Comparison of ENCODE assay signal across 13 cellular contexts in the genomic region with DNA sequence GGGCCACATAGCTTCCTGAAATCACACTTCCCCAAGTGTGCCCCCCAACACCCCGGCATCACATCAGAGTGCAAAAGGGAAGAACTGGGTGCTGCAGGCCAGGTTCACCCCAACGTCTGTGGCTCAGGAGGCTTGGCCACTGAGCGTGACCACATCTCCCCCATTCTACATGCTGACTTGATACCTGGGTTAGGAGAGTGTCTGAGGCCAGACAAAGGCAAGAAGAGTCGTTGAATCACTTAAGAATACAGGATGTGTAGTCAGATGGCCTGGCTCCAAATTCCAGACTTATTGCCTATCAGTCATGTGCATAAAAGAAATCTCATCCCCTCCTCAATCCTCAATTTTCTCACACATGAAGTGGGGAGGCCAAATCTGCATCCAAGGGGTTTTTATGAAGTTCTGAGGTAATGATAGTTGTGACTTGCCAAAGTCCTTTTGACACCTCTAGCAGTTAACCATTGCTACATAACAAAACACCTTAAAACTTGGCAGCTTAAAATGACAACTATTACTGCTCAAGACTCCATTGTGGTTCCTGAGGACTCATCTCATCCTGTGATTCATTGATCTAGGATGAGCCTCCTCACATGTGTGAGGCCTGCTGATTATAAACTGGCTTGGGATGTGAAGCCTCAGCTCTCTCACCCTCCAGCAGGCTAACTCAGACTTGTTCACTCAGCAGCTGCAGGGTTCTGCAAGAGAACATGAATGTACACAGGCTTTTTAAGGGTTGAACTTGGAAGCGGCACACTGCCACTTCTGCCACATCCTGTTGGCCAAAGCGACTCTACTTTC.
DNase-seq lines count a peak whose midpoint lies in the region; ATAC-seq and TF ChIP-seq lines count a peak whose summit lies in the region.
"Had no signal": no experiment of that assay in that cellular context is flagged by ENCODE, and none has a peak within 500 bp of the region (broad histone marks: within the 10 kb centered on the region; RNA-seq: fewer than 3 reads in every experiment).

No MANE protein-coding gene starts in this region.

- no peak overlapping the region for H2AK9ac ChIP-seq in IMR-90 (replicated peaks; ENCODE audit: low read depth, low read length, poor library complexity)

- no peak overlapping the region for H3K14ac ChIP-seq in IMR-90 (replicated peaks; ENCODE audit: low read depth, low read length)

- no peaks in the 10 kb centered on the region for H3K9me1 ChIP-seq in IMR-90 (ENCODE audit: insufficient read depth, low read length)

- intact Hi-C loops in activated CD4-positive, alpha-beta T cell treated with anti-CD3 and anti-CD28 coated beads for 36 hours (cut with DNase I, micrococcal nuclease): loop anchor here (1.0 to 5.0 kb wide), 3 partner anchors 22 to 36 kb away; no protein-coding TSS in a partner anchor
- intact Hi-C loops in IMR-90 (cut with micrococcal nuclease): no loop called here

- no CpG with 5 or more reads among the region's 6 CpGs for WGBS in IMR-90 (ENCODE audit: extremely low coverage in 2 of 2, insufficient read length in 1 of 2), 2 experiments

- peaks cover 2% of the 10 kb centered on the region for H3K27me3 Mint-ChIP-seq in activated CD4-positive, alpha-beta T cell treated with anti-CD3 and anti-CD28 coated beads for 36 hours

- peaks cover 4% of the 10 kb centered on the region for H3K36me3 Mint-ChIP-seq in activated CD4-positive, alpha-beta T cell treated with anti-CD3 and anti-CD28 coated beads for 36 hours (ENCODE audit: low read depth)

- no peak for TF ChIP-seq RAD21 in IMR-90 (IDR thresholded peaks at IDR 0.05; ENCODE audit: low read length)

- H3K9me3 Mint-ChIP-seq in activated CD4-positive, alpha-beta T cell treated with anti-CD3 and anti-CD28 coated beads for 36 hours (ENCODE audit: low read depth): peaks cover 9% of the 10 kb centered on the region

- H2BK120ac ChIP-seq in IMR-90 (ENCODE audit: low read depth, low read length): no peak overlapping the region

- H3K27me3 ChIP-seq in IMR-90 (ENCODE audit: control insufficient read depth, insufficient read depth, low read length): peaks cover 26% of the 10 kb centered on the region
- H3K27me3 ChIP-seq: BLaER1, SJSA1 had no signal

- no peak overlapping the region for H2AFZ ChIP-seq in IMR-90 (replicated peaks; ENCODE audit: low read length, poor library complexity)

- ATAC-seq in activated CD4-positive, alpha-beta T cell treated with anti-CD3 and anti-CD28 coated beads for 36 hours: peak; percentile 83
- ATAC-seq in IMR-90 (ENCODE audit: low read depth) (peak; percentile 60; the same call in 1 of the 2 replicates), omental fat pad (ENCODE audit: low FRiP score) (no peak), GM18909 (IDR thresholded peaks at IDR 0.05; ENCODE audit: poor library complexity, unreplicated experiment) (no peak), GM18861 (IDR thresholded peaks at IDR 0.05; ENCODE audit: unreplicated experiment) (no peak), GM18868 (IDR thresholded peaks at IDR 0.05; ENCODE audit: unreplicated experiment) (no peak)

- H3K56ac ChIP-seq in IMR-90 (ENCODE audit: extremely low read depth, insufficient read depth, low read length): no peak overlapping the region

- no peak overlapping the region for H4K5ac ChIP-seq in IMR-90 (ENCODE audit: low read depth, low read length)

- no peaks in the 10 kb centered on the region for H4K20me1 ChIP-seq in IMR-90 (ENCODE audit: insufficient read depth, low read length)
- H4K20me1 ChIP-seq: BLaER1 had no signal

- no peaks in the 10 kb centered on the region for H3K36me3 ChIP-seq in IMR-90 (ENCODE audit: control insufficient read depth, insufficient read depth, low read length)
- H3K36me3 ChIP-seq: BLaER1, SJSA1 had no signal

- H4K8ac ChIP-seq in IMR-90 (ENCODE audit: low read depth in 2 of 2, low read length in 2 of 2): no peak overlapping the region

- peaks cover 31% of the 10 kb centered on the region for H3K4me1 Mint-ChIP-seq in activated CD4-positive, alpha-beta T cell treated with anti-CD3 and anti-CD28 coated beads for 36 hours

- TF ChIP-seq CTCF in IMR-90 (conservative IDR thresholded peaks at IDR 0.05; ENCODE audit: low read depth, low read length) (no peak), cardiac fibroblast (IDR thresholded peaks at IDR 0.05; ENCODE audit: low read depth, low read length) (no peak), omental fat pad (IDR thresholded peaks at IDR 0.05) (no peak)

- no peak overlapping the region for H4K91ac ChIP-seq in IMR-90 (ENCODE audit: insufficient read depth, low read depth, low read length)

- H3K4me3 ChIP-seq in IMR-90 (ENCODE audit: insufficient read depth, low read depth, low read length) (no peak overlapping the region), cardiac fibroblast (replicated peaks in 1 of 2; ENCODE audit: low read depth in 2 of 2, low read length in 2 of 2) (no peak overlapping the region)
- H3K4me3 ChIP-seq: BLaER1, SJSA1 had no signal

- dilution Hi-C loops in IMR-90 (cut with HindIII; ENCODE audit: low sequenced_read_pairs, unreplicated experiment): no loop called here

- CTCF ChIA-PET in activated CD4-positive, alpha-beta T cell treated with anti-CD3 and anti-CD28 coated beads for 36 hours (lab: Charles Lee): interaction anchor here (0.7 to 1.4 kb wide), 5 partner anchors 20 to 67 kb away, joined by 3 to 5 read pairs (median 3); no protein-coding TSS in a partner anchor
- CTCF ChIA-PET in IMR-90 (lab: Yijun Ruan, JAX): no interaction called here

- no peak overlapping the region for H2BK20ac ChIP-seq in IMR-90 (ENCODE audit: low read depth, low read length)

- H3K9ac ChIP-seq in IMR-90 (ENCODE audit: low read depth, low read length): no peak overlapping the region
- H3K9ac ChIP-seq: BLaER1 had no signal

- no peak overlapping the region for H3K4me3 Mint-ChIP-seq in activated CD4-positive, alpha-beta T cell treated with anti-CD3 and anti-CD28 coated beads for 36 hours

- no peak overlapping the region for H2BK15ac ChIP-seq in IMR-90 (ENCODE audit: low read depth, low read length)

- in situ Hi-C loops in IMR-90 (cut with MboI; ENCODE audit: low sequenced_read_pairs): no loop called here

- H3K27ac Mint-ChIP-seq in activated CD4-positive, alpha-beta T cell treated with anti-CD3 and anti-CD28 coated beads for 36 hours: no peak overlapping the region

- no peaks in the 10 kb centered on the region for H3K9me3 ChIP-seq in IMR-90 (ENCODE audit: control insufficient read depth, insufficient read depth, low read length)

- POLR2A ChIA-PET in activated CD4-positive, alpha-beta T cell treated with anti-CD3 and anti-CD28 coated beads for 36 hours (lab: Charles Lee): interaction anchor here (0.9 kb wide), 1 partner anchor 64 kb away, joined by 4 read pairs; no protein-coding TSS in a partner anchor
- POLR2A ChIA-PET in IMR-90 (lab: Charles Lee; ENCODE audit: unreplicated experiment): no interaction called here

- H3K27ac ChIP-seq in IMR-90 (ENCODE audit: insufficient read depth, low read length): no peak overlapping the region
- H3K27ac ChIP-seq: BLaER1, SJSA1 had no signal

- peaks cover 2% of the 10 kb centered on the region; the same call in 1 of the 2 replicates for H3K4me1 ChIP-seq in IMR-90 (ENCODE audit: control insufficient read depth, insufficient read depth, low read length)

- TF ChIP-seq POLR2A in IMR-90 (IDR thresholded peaks at IDR 0.05; ENCODE audit: low read depth, low read length): no peak

- peak; percentile 53 for DNase-seq in activated CD4-positive, alpha-beta T cell treated with anti-CD3 and anti-CD28 coated beads for 36 hours
- DNase-seq in activated CD4-positive, alpha-beta T cell treated with anti-CD3 and anti-CD28 coated beads for 4 hours: no peak
- peak; percentile 81 for DNase-seq in IMR-90
- peak; percentile 43 to 84 for DNase-seq in cardiac fibroblast (ENCODE audit: low read depth in 2 of 2)
- peak; percentile 6 for DNase-seq in omental fat pad (ENCODE audit: low spot score)
- DNase-seq: caudate nucleus, NCI-H2081 treated with DMSO at 0.1 percent for 48 hours, small intestine had no signal

- H3K4me2 ChIP-seq in IMR-90 (ENCODE audit: low read depth, low read length): no peak overlapping the region
- H3K4me2 ChIP-seq: BLaER1 had no signal

- BruUV-seq in IMR-90 (replicated peaks; lab: Mats Ljungman, UMichigan): no TSS peak

- no peak overlapping the region for H3K23ac ChIP-seq in IMR-90 (ENCODE audit: low read depth, low read length)

- H3K79me1 ChIP-seq in IMR-90 (ENCODE audit: low read depth in 1 of 2, low read length in 2 of 2): no peaks in the 10 kb centered on the region

- H3K18ac ChIP-seq in IMR-90 (ENCODE audit: low read depth, low read length): no peak overlapping the region

- H2AK5ac ChIP-seq in IMR-90 (ENCODE audit: low read depth, low read length): no peak overlapping the region; the same call in 1 of the 2 replicates

- H3K4ac ChIP-seq in IMR-90 (ENCODE audit: low read depth, low read length): no peak overlapping the region

- no peak overlapping the region for H2BK5ac ChIP-seq in IMR-90 (ENCODE audit: low read depth, low read length, poor library complexity, severe bottlenecking)

TF ChIP-seq in IMR-90, 13 proteins besides CTCF, POLR2A, EP300 and RAD21:
- TF ChIP-seq SMC3 (IDR thresholded peaks at IDR 0.05; ENCODE audit: low read depth, low read length): no peak
TF ChIP-seq in IMR-90: peak in this region for 0.

Comparison
In these comparisons a context has a peak if more than half of its experiments do, and no peak if none do; other contexts are left out.
1. DNase-seq: peak in activated CD4-positive, alpha-beta T cell treated with anti-CD3 and anti-CD28 coated beads for 36 hours (single experiment), IMR-90 (single experiment), cardiac fibroblast (2 of 2) and omental fat pad (single experiment); none in activated CD4-positive, alpha-beta T cell treated with anti-CD3 and anti-CD28 coated beads for 4 hours (0 of 2).
2. ATAC-seq: peak in activated CD4-positive, alpha-beta T cell treated with anti-CD3 and anti-CD28 coated beads for 36 hours (single experiment) and IMR-90 (single experiment); none in omental fat pad (single experiment), GM18909 (single experiment), GM18861 (single experiment) and GM18868 (single experiment).